Comparison of ENCODE assay signal across 19 cellular contexts in genomic region chr3:78823859-78824258, GRCh38.
A peak's percentile ranks its signal among the peaks of the same experiment; 100 is the strongest.
DNase-seq lines count a peak whose midpoint lies in the region; ATAC-seq, FAIRE-seq and TF ChIP-seq lines count a peak whose summit lies in the region.
"Had no signal": no experiment of that assay in that cellular context is flagged by ENCODE, and none has a peak within 500 bp of the region (broad histone marks: within the 10 kb centered on the region; RNA-seq: fewer than 3 reads in every experiment).

No MANE protein-coding gene starts in this region.

- no peak overlapping the region for H4K8ac ChIP-seq in mesendoderm (ENCODE audit: low read depth, low read length)

- no peaks in the 10 kb centered on the region for H3K79me2 ChIP-seq in mesendoderm (ENCODE audit: control insufficient read depth, insufficient read depth, low read length)

- no TSS peak for BruUV-seq in Calu3 (replicated peaks; lab: Mats Ljungman, UMichigan)

- no peak overlapping the region for H3K27ac ChIP-seq in mesendoderm (ENCODE audit: low read depth, low read length)
- H3K27ac ChIP-seq: vagina, VCaP had no signal

- no peak overlapping the region for H2BK15ac ChIP-seq in mesendoderm (replicated peaks; ENCODE audit: low read depth)

- H3K36me3 ChIP-seq in mesendoderm (ENCODE audit: control insufficient read depth, insufficient read depth, low read length), result no peaks in the 10 kb centered on the region
- H3K36me3 ChIP-seq: MG63, vagina had no signal

- DNase-seq in Calu3 (peak; percentile 25), NCI-H226 (peak; percentile 57), mesendoderm (peak; percentile 48), NCI-H2227 treated with DMSO at 0.1 percent for 48 hours (lab: John Stamatoyannopoulos, UW) (no peak), HTR-8/SVneo (ENCODE audit: insufficient read length, low spot score) (no peak)
- DNase-seq: activated CD8-positive, alpha-beta memory T cell treated with anti-CD3 and anti-CD28 coated beads for 24 hours; cortex of kidney; left colon; MG63; NCI-H187 treated with DMSO at 0.1 percent for 48 hours; NCI-H526 treated with DMSO at 0.1 percent for 48 hours; OCI-M1; stimulated activated naive CD8-positive, alpha-beta T cell treated with anti-CD3 and anti-CD28 coated beads, Interleukin-15, Interleukin-2, amounts not matched to agents 100 U/mL and 50 U/mL, for 24 hours had no signal

- no peak overlapping the region for H3K18ac ChIP-seq in mesendoderm (ENCODE audit: low read length)

- H3K56ac ChIP-seq in mesendoderm (ENCODE audit: low read length), result no peak overlapping the region

- H4K5ac ChIP-seq in mesendoderm (ENCODE audit: low read length), result no peak overlapping the region

- no peaks in the 10 kb centered on the region for H3K27me3 Mint-ChIP-seq in Calu3 (ENCODE audit: unreplicated experiment)
- H3K27me3 Mint-ChIP-seq: activated T-helper 17 cell treated with anti-CD3 and anti-CD28 coated beads, Interleukin-2, amount 50 U/mL, for 72 hours had no signal

- no peak overlapping the region for H2AK5ac ChIP-seq in mesendoderm (ENCODE audit: low read length)

- no peak overlapping the region for H3K4me3 ChIP-seq in mesendoderm (ENCODE audit: low read length)
- H3K4me3 ChIP-seq: MG63, vagina had no signal

- no peaks in the 10 kb centered on the region for H3K79me1 ChIP-seq in mesendoderm (ENCODE audit: low read length)

- no peak for TF ChIP-seq CTCF in Calu3 (IDR thresholded peaks at IDR 0.05; ENCODE audit: unreplicated experiment)

- CTCF ChIA-PET in Calu3 (lab: Charles Lee), result interaction anchor here (1.0 kb wide), 1 partner anchor 11 kb away, joined by 3 read pairs; no protein-coding TSS in a partner anchor

- H3K27me3 ChIP-seq in mesendoderm (ENCODE audit: insufficient read depth, low read length, poor library complexity), result no peaks in the 10 kb centered on the region
- H3K27me3 ChIP-seq: MG63, vagina had no signal

- H2BK5ac ChIP-seq in mesendoderm (ENCODE audit: low read length), result no peak overlapping the region

- ATAC-seq in esophagus mucosa (peak; percentile 92), GM21717 (IDR thresholded peaks at IDR 0.05; ENCODE audit: unreplicated experiment) (no peak), HG03039 (IDR thresholded peaks at IDR 0.05; ENCODE audit: unreplicated experiment) (no peak)
- ATAC-seq: activated T-helper 17 cell treated with anti-CD3 and anti-CD28 coated beads, Interleukin-2, amount 50 U/mL, for 72 hours; left colon; stimulated activated naive CD8-positive, alpha-beta T cell treated with anti-CD3 and anti-CD28 coated beads, Interleukin-15, Interleukin-2, amounts not matched to agents 100 U/mL and 50 U/mL, for 24 hours had no signal

- no peak overlapping the region for H3K4ac ChIP-seq in mesendoderm (ENCODE audit: low read depth, low read length)

- H3K4me1 Mint-ChIP-seq in Calu3 (ENCODE audit: low read depth, unreplicated experiment), result peaks cover 29% of the 10 kb centered on the region
- H3K4me1 Mint-ChIP-seq: activated T-helper 17 cell treated with anti-CD3 and anti-CD28 coated beads, Interleukin-2, amount 50 U/mL, for 72 hours had no signal

- H3K27ac Mint-ChIP-seq in Calu3 (ENCODE audit: unreplicated experiment), result peak overlapping the region; percentile 78
- H3K27ac Mint-ChIP-seq: activated T-helper 17 cell treated with anti-CD3 and anti-CD28 coated beads, Interleukin-2, amount 50 U/mL, for 72 hours had no signal

- H3K36me3 Mint-ChIP-seq in Calu3 (ENCODE audit: insufficient read depth, unreplicated experiment), result no peaks in the 10 kb centered on the region

- H3K4me2 ChIP-seq in mesendoderm (ENCODE audit: low read length), result no peak overlapping the region

- WGBS in mesendoderm (ENCODE audit: extremely low coverage, insufficient coverage, low lambda C conversion rate), result no CpG with 5 or more reads among the region's 1 CpG

- intact Hi-C loops in Calu3 (cut with micrococcal nuclease; ENCODE audit: unreplicated experiment), result no loop called here

- H3K4me3 Mint-ChIP-seq in Calu3 (ENCODE audit: low read depth, unreplicated experiment), result peak overlapping the region; percentile 13
- H3K4me3 Mint-ChIP-seq: activated T-helper 17 cell treated with anti-CD3 and anti-CD28 coated beads, Interleukin-2, amount 50 U/mL, for 72 hours had no signal

- H3K23ac ChIP-seq in mesendoderm (ENCODE audit: low read length), result no peak overlapping the region

- no peak overlapping the region for H2BK120ac ChIP-seq in mesendoderm (ENCODE audit: low read depth, low read length)

- no peak for FAIRE-seq in HTR-8/SVneo (lab: Jason Lieb, UNC)

- no peak overlapping the region for H3K9ac ChIP-seq in mesendoderm (ENCODE audit: low read length)

- peaks cover 2% of the 10 kb centered on the region for H3K4me1 ChIP-seq in mesendoderm (ENCODE audit: control insufficient read depth, low read depth, low read length)

- H3K9me3 Mint-ChIP-seq in Calu3 (ENCODE audit: low read depth, unreplicated experiment), result peaks cover 3% of the 10 kb centered on the region

Comparison
In these comparisons a context has a peak if more than half of its experiments do, and no peak if none do; other contexts are left out.
1. DNase-seq: peak in Calu3 (single experiment), NCI-H226 (single experiment) and mesendoderm (single experiment); none in NCI-H2227 treated with DMSO at 0.1 percent for 48 hours (single experiment) and HTR-8/SVneo (single experiment).